Comparison of ENCODE assay signal across 28 cellular contexts in genomic region chr1:160361199-160361598, GRCh38. TPM values are rescaled to one million over a fixed set of nuclear protein-coding genes. Genes with fewer than 3 reads are reported as not detected.
DNase-seq lines count a peak whose midpoint lies in the region; ATAC-seq and TF ChIP-seq lines count a peak whose summit lies in the region.
"Had no signal": no experiment of that assay in that cellular context is flagged by ENCODE, and none has a peak within 500 bp of the region (broad histone marks: within the 10 kb centered on the region; RNA-seq: fewer than 3 reads in every experiment).

No MANE protein-coding gene starts in this region.

- H3K27ac Mint-ChIP-seq in activated T-helper 17 cell treated with anti-CD3 and anti-CD28 coated beads, Interleukin-2, amount 50 U/mL, for 72 hours, result peak overlapping the region; percentile 82
- H3K27ac Mint-ChIP-seq in memory B cell, result peak overlapping the region; percentile 15
- no peak overlapping the region for H3K27ac Mint-ChIP-seq in type B pancreatic cell
- H3K27ac Mint-ChIP-seq in activated CD4-positive, alpha-beta memory T cell treated with anti-CD3 and anti-CD28 coated beads, Interleukin-2, amount 10 ng/mL, durations not matched to agents 7 days and 5 days, result no peak overlapping the region
- H3K27ac Mint-ChIP-seq: B cell had no signal

- peaks cover 7% of the 10 kb centered on the region for H3K4me1 Mint-ChIP-seq in activated T-helper 17 cell treated with anti-CD3 and anti-CD28 coated beads, Interleukin-2, amount 50 U/mL, for 72 hours
- H3K4me1 Mint-ChIP-seq in memory B cell (peaks cover 6% of the 10 kb centered on the region), type B pancreatic cell (ENCODE audit: unreplicated experiment) (peaks cover 15% of the 10 kb centered on the region)
- H3K4me1 Mint-ChIP-seq in activated CD4-positive, alpha-beta memory T cell treated with anti-CD3 and anti-CD28 coated beads, Interleukin-2, amount 10 ng/mL, durations not matched to agents 7 days and 5 days, result no peaks in the 10 kb centered on the region
- H3K4me1 Mint-ChIP-seq: B cell had no signal

- H3K27me3 Mint-ChIP-seq in activated T-helper 17 cell treated with anti-CD3 and anti-CD28 coated beads, Interleukin-2, amount 50 U/mL, for 72 hours, result no peaks in the 10 kb centered on the region
- H3K27me3 Mint-ChIP-seq in memory B cell (no peaks in the 10 kb centered on the region), type B pancreatic cell (no peaks in the 10 kb centered on the region)
- H3K27me3 Mint-ChIP-seq in activated CD4-positive, alpha-beta memory T cell treated with anti-CD3 and anti-CD28 coated beads, Interleukin-2, amount 10 ng/mL, durations not matched to agents 7 days and 5 days, result no peaks in the 10 kb centered on the region
- H3K27me3 Mint-ChIP-seq: B cell had no signal

- DNase-seq in right atrium auricular region (ENCODE audit: low spot score) (peak; percentile 18), left ventricle myocardium inferior (no peak), memory B cell (ENCODE audit: low spot score in 2 of 2) (no peak), type B pancreatic cell (ENCODE audit: extremely low spot score, unreplicated experiment) (peak; percentile 32), EL (no peak)
- DNase-seq in activated CD4-positive, alpha-beta memory T cell treated with anti-CD3 and anti-CD28 coated beads, Interleukin-2, amount 10 ng/mL, durations not matched to agents 7 days and 5 days, result no peak
- DNase-seq: activated naive CD4-positive, alpha-beta T cell treated with anti-CD3 and anti-CD28 coated beads, Interleukin-2, amount 50 U/mL, for 16 hours; DMS53; foreskin keratinocyte; HCEC 1CT; KBM-7; mesenchymal stem cell; MG63; NCI-H1105 treated with DMSO at 0.1 percent for 48 hours; NCI-H2081; NCI-H345; NCI-H748 treated with DMSO at 0.1 percent for 48 hours; occipital lobe; T-helper 1 cell; transverse colon had no signal

- H3K9me3 Mint-ChIP-seq in activated T-helper 17 cell treated with anti-CD3 and anti-CD28 coated beads, Interleukin-2, amount 50 U/mL, for 72 hours, result no peaks in the 10 kb centered on the region
- H3K9me3 Mint-ChIP-seq in memory B cell (no peaks in the 10 kb centered on the region), type B pancreatic cell (no peaks in the 10 kb centered on the region)
- H3K9me3 Mint-ChIP-seq in activated CD4-positive, alpha-beta memory T cell treated with anti-CD3 and anti-CD28 coated beads, Interleukin-2, amount 10 ng/mL, durations not matched to agents 7 days and 5 days, result no peaks in the 10 kb centered on the region

- TF ChIP-seq CTCF in right atrium auricular region (IDR thresholded peaks at IDR 0.05) (no peak), left ventricle myocardium inferior (IDR thresholded peaks at IDR 0.05; ENCODE audit: borderline replicate concordance) (no peak), type B pancreatic cell (conservative IDR thresholded peaks at IDR 0.05) (no peak)

- H3K27ac ChIP-seq in right atrium auricular region, result no peak overlapping the region
- H3K27ac ChIP-seq in left ventricle myocardium inferior (replicated peaks), result no peak overlapping the region
- H3K27ac ChIP-seq: coronary artery, esophagus muscularis mucosa, foreskin keratinocyte, SJSA1, transverse colon had no signal

- CTCF ChIA-PET in activated CD4-positive, alpha-beta memory T cell treated with anti-CD3 and anti-CD28 coated beads, Interleukin-2, amount 10 ng/mL, durations not matched to agents 7 days and 5 days (lab: Charles Lee), result no interaction called here

- no peak overlapping the region for H3K4me3 Mint-ChIP-seq in activated T-helper 17 cell treated with anti-CD3 and anti-CD28 coated beads, Interleukin-2, amount 50 U/mL, for 72 hours
- H3K4me3 Mint-ChIP-seq in memory B cell (no peak overlapping the region), type B pancreatic cell (no peak overlapping the region)
- H3K4me3 Mint-ChIP-seq in activated CD4-positive, alpha-beta memory T cell treated with anti-CD3 and anti-CD28 coated beads, Interleukin-2, amount 10 ng/mL, durations not matched to agents 7 days and 5 days, result no peak overlapping the region
- H3K4me3 Mint-ChIP-seq: B cell had no signal

- no peak overlapping the region for H3K4me3 ChIP-seq in right atrium auricular region
- no peak overlapping the region for H3K4me3 ChIP-seq in left ventricle myocardium inferior
- H3K4me3 ChIP-seq: coronary artery, esophagus muscularis mucosa, MG63, SJSA1, transverse colon had no signal

- H3K9me3 ChIP-seq in right atrium auricular region, result no peaks in the 10 kb centered on the region
- no peaks in the 10 kb centered on the region for H3K9me3 ChIP-seq in left ventricle myocardium inferior (replicated peaks)
- H3K9me3 ChIP-seq: esophagus muscularis mucosa, MG63, SJSA1, transverse colon had no signal

- H3K36me3 ChIP-seq in right atrium auricular region (peaks cover 29% of the 10 kb centered on the region), left ventricle myocardium inferior (peaks cover 32% of the 10 kb centered on the region)

- intact Hi-C loops in left ventricle myocardium inferior (cut with micrococcal nuclease), result no loop called here

- no peaks in the 10 kb centered on the region for H3K4me1 ChIP-seq in right atrium auricular region
- H3K4me1 ChIP-seq in left ventricle myocardium inferior, result no peaks in the 10 kb centered on the region
- H3K4me1 ChIP-seq: esophagus muscularis mucosa, foreskin keratinocyte, SJSA1, transverse colon had no signal

- POLR2A ChIA-PET in activated CD4-positive, alpha-beta memory T cell treated with anti-CD3 and anti-CD28 coated beads, Interleukin-2, amount 10 ng/mL, durations not matched to agents 7 days and 5 days (lab: Charles Lee), result no interaction called here

- no peaks in the 10 kb centered on the region for H3K27me3 ChIP-seq in right atrium auricular region
- H3K27me3 ChIP-seq in left ventricle myocardium inferior (ENCODE audit: low read depth), result no peaks in the 10 kb centered on the region
- H3K27me3 ChIP-seq: esophagus muscularis mucosa, foreskin keratinocyte, MG63, SJSA1, transverse colon had no signal

- H3K36me3 Mint-ChIP-seq in activated T-helper 17 cell treated with anti-CD3 and anti-CD28 coated beads, Interleukin-2, amount 50 U/mL, for 72 hours (ENCODE audit: low read depth), result peaks cover 46% of the 10 kb centered on the region
- H3K36me3 Mint-ChIP-seq in memory B cell (peaks cover 31% of the 10 kb centered on the region), type B pancreatic cell (peaks cover 32% of the 10 kb centered on the region)
- peaks cover 32% of the 10 kb centered on the region for H3K36me3 Mint-ChIP-seq in activated CD4-positive, alpha-beta memory T cell treated with anti-CD3 and anti-CD28 coated beads, Interleukin-2, amount 10 ng/mL, durations not matched to agents 7 days and 5 days (ENCODE audit: low read depth)

- no peak for ATAC-seq in activated T-helper 17 cell treated with anti-CD3 and anti-CD28 coated beads, Interleukin-2, amount 50 U/mL, for 72 hours (replicated peaks)
- ATAC-seq in memory B cell (ENCODE audit: low read depth) (no peak), GM19035 (IDR thresholded peaks at IDR 0.05; ENCODE audit: unreplicated experiment) (no peak)
- ATAC-seq: foreskin keratinocyte had no signal

RNA-seq across cellular contexts. Expression of gene NHLH1, which starts 5.7 kb away (rescaled TPM):
- not detected for total RNA-seq in right atrium auricular region
- not detected for total RNA-seq in left ventricle myocardium inferior
- 1 to 10 TPM; 1.0 to 1.1 TPM for total RNA-seq in activated T-helper 17 cell treated with anti-CD3 and anti-CD28 coated beads, Interleukin-2, amount 50 U/mL, for 72 hours
- total RNA-seq in type B pancreatic cell (ENCODE audit: low replicate concordance), result 0.48 and 2.2 TPM in 2 replicates
- total RNA-seq in activated CD4-positive, alpha-beta memory T cell treated with anti-CD3 and anti-CD28 coated beads, Interleukin-2, amount 10 ng/mL, durations not matched to agents 7 days and 5 days, result under 1 TPM; 0.40 to 0.43 TPM
- total RNA-seq: cardiac septum, esophagus muscularis mucosa, skeletal muscle tissue, transverse colon had no signal

RNA-seq across cellular contexts. Expression of gene NCSTN, which starts 18.0 kb away (rescaled TPM):
- total RNA-seq in right atrium auricular region (10 to 100 TPM; 63.4 to 71.3 TPM), left ventricle myocardium inferior (53.6 TPM), type B pancreatic cell (ENCODE audit: low replicate concordance) (103 and 104 TPM in 2 replicates)
- total RNA-seq in activated T-helper 17 cell treated with anti-CD3 and anti-CD28 coated beads, Interleukin-2, amount 50 U/mL, for 72 hours, result 10 to 100 TPM; 58.7 to 67.4 TPM
- total RNA-seq in activated CD4-positive, alpha-beta memory T cell treated with anti-CD3 and anti-CD28 coated beads, Interleukin-2, amount 10 ng/mL, durations not matched to agents 7 days and 5 days, result 10 to 100 TPM; 64.5 to 65.3 TPM

RNA-seq across cellular contexts. Expression of gene COPA, which starts 18.1 kb away (rescaled TPM):
- 100 to 1,000 TPM in 1 of 2 donors, 10 to 100 TPM in 1; 96.1 to 134 TPM for total RNA-seq in right atrium auricular region
- total RNA-seq in left ventricle myocardium inferior, result 90.4 TPM
- total RNA-seq in activated T-helper 17 cell treated with anti-CD3 and anti-CD28 coated beads, Interleukin-2, amount 50 U/mL, for 72 hours, result 100 to 1,000 TPM; 136 to 178 TPM
- 174 and 226 TPM in 2 replicates for total RNA-seq in type B pancreatic cell (ENCODE audit: low replicate concordance)
- 100 to 1,000 TPM; 145 to 146 TPM for total RNA-seq in activated CD4-positive, alpha-beta memory T cell treated with anti-CD3 and anti-CD28 coated beads, Interleukin-2, amount 10 ng/mL, durations not matched to agents 7 days and 5 days

RNA-seq across cellular contexts. Expression of gene VANGL2, which starts 39.2 kb away (rescaled TPM):
- total RNA-seq in right atrium auricular region, result 1 to 10 TPM; 3.4 to 8.1 TPM
- total RNA-seq in left ventricle myocardium inferior, result 2.1 TPM
- not detected for total RNA-seq in activated T-helper 17 cell treated with anti-CD3 and anti-CD28 coated beads, Interleukin-2, amount 50 U/mL, for 72 hours
- total RNA-seq in type B pancreatic cell (ENCODE audit: low replicate concordance), result 19.8 and 67.3 TPM in 2 replicates
- not detected for total RNA-seq in activated CD4-positive, alpha-beta memory T cell treated with anti-CD3 and anti-CD28 coated beads, Interleukin-2, amount 10 ng/mL, durations not matched to agents 7 days and 5 days

Comparison
In these comparisons a context has a peak if more than half of its experiments do, and no peak if none do; other contexts are left out.
1. DNase-seq: peak in right atrium auricular region (single experiment) and type B pancreatic cell (single experiment); none in left ventricle myocardium inferior (single experiment), memory B cell (0 of 2), activated CD4-positive, alpha-beta memory T cell treated with anti-CD3 and anti-CD28 coated beads, Interleukin-2, amount 10 ng/mL, durations not matched to agents 7 days and 5 days (single experiment) and EL (single experiment).
2. H3K27ac Mint-ChIP-seq: peak in activated T-helper 17 cell treated with anti-CD3 and anti-CD28 coated beads, Interleukin-2, amount 50 U/mL, for 72 hours (single experiment) and memory B cell (single experiment); none in type B pancreatic cell (single experiment) and activated CD4-positive, alpha-beta memory T cell treated with anti-CD3 and anti-CD28 coated beads, Interleukin-2, amount 10 ng/mL, durations not matched to agents 7 days and 5 days (single experiment).